Comparison of ENCODE assay signal across 37 cellular contexts in genomic region chr11:76448506-76448905, GRCh38.
"Had no signal": no experiment of that assay in that cellular context is flagged by ENCODE, and none has a peak within 500 bp of the region (broad histone marks: within the 10 kb centered on the region; RNA-seq: fewer than 3 reads in every experiment).

No MANE protein-coding gene starts in this region.

- H3K4me3 ChIP-seq: ascending aorta, cardiac muscle cell, Peyer's patch had no signal

- H3K27me3 Mint-ChIP-seq: activated CD4-positive, alpha-beta T cell treated with anti-CD3 and anti-CD28 coated beads, Interleukin-2, amount 10 ng/mL, durations not matched to agents 24 days and 14 days; activated naive CD4-positive, alpha-beta T cell treated with anti-CD3 and anti-CD28 coated beads, Interleukin-2, amount 50 U/mL, for 24 hours; activated naive CD8-positive, alpha-beta T cell treated with anti-CD3 and anti-CD28 coated beads, Interleukin-2, amount 10 ng/mL, durations not matched to agents 7 days and 5 days; activated T-cell treated with anti-CD3 and anti-CD28 coated beads, Interleukin-2, amount 50 U/mL, for 24 hours; central memory CD8-positive, alpha-beta T cell; T-cell; T-helper 17 cell had no signal

- H3K9me3 Mint-ChIP-seq: activated CD4-positive, alpha-beta T cell treated with anti-CD3 and anti-CD28 coated beads, Interleukin-2, amount 10 ng/mL, durations not matched to agents 24 days and 14 days; activated naive CD4-positive, alpha-beta T cell treated with anti-CD3 and anti-CD28 coated beads, Interleukin-2, amount 50 U/mL, for 24 hours; activated naive CD8-positive, alpha-beta T cell treated with anti-CD3 and anti-CD28 coated beads, Interleukin-2, amount 10 ng/mL, durations not matched to agents 7 days and 5 days; activated T-cell treated with anti-CD3 and anti-CD28 coated beads, Interleukin-2, amount 50 U/mL, for 24 hours; activated T-helper 2 cell treated with anti-CD3 and anti-CD28 coated beads, Interferon-gamma antibody, Interleukin-2, Interleukin-4, amounts not matched to agents 10 μg/mL and 5 μg/mL and 100 μg/mL, durations not matched to agents 14 hours and 24 hours and 36 hours; central memory CD8-positive, alpha-beta T cell; T-cell had no signal

- H3K27ac ChIP-seq: ascending aorta, cardiac muscle cell, Peyer's patch, VCaP had no signal

- H3K4me3 Mint-ChIP-seq: activated CD4-positive, alpha-beta T cell treated with anti-CD3 and anti-CD28 coated beads, Interleukin-2, amount 10 ng/mL, durations not matched to agents 24 days and 14 days; activated CD8-positive, alpha-beta T cell treated with anti-CD3 and anti-CD28 coated beads, Interleukin-2, amount 10 ng/mL, durations not matched to agents 7 days and 5 days; activated naive CD4-positive, alpha-beta T cell treated with anti-CD3 and anti-CD28 coated beads, Interleukin-2, amount 50 U/mL, for 24 hours; activated naive CD8-positive, alpha-beta T cell treated with anti-CD3 and anti-CD28 coated beads, Interleukin-2, amount 10 ng/mL, durations not matched to agents 7 days and 5 days; activated T-cell treated with anti-CD3 and anti-CD28 coated beads, Interleukin-2, amount 50 U/mL, for 24 hours; central memory CD8-positive, alpha-beta T cell; T-cell; T-helper 17 cell had no signal

- ATAC-seq: activated CD8-positive, alpha-beta T cell treated with anti-CD3 and anti-CD28 coated beads, Interleukin-2, amount 10 ng/mL, durations not matched to agents 7 days and 5 days; PC-3; SK-N-SH treated with all-trans-retinoic acid at 6 μM for 48 hours; T-cell; T-helper 17 cell had no signal

- H3K27ac Mint-ChIP-seq: activated CD4-positive, alpha-beta T cell treated with anti-CD3 and anti-CD28 coated beads, Interleukin-2, amount 10 ng/mL, durations not matched to agents 24 days and 14 days; activated CD8-positive, alpha-beta T cell treated with anti-CD3 and anti-CD28 coated beads, Interleukin-2, amount 10 ng/mL, durations not matched to agents 7 days and 5 days; activated naive CD4-positive, alpha-beta T cell treated with anti-CD3 and anti-CD28 coated beads, Interleukin-2, amount 50 U/mL, for 24 hours; activated naive CD8-positive, alpha-beta T cell treated with anti-CD3 and anti-CD28 coated beads, Interleukin-2, amount 10 ng/mL, durations not matched to agents 7 days and 5 days; activated T-cell treated with anti-CD3 and anti-CD28 coated beads, Interleukin-2, amount 50 U/mL, for 24 hours; activated T-helper 2 cell treated with anti-CD3 and anti-CD28 coated beads, Interferon-gamma antibody, Interleukin-2, Interleukin-4, amounts not matched to agents 10 μg/mL and 5 μg/mL and 100 μg/mL, durations not matched to agents 14 hours and 24 hours and 36 hours; T-cell; T-helper 17 cell had no signal

- DNase-seq: activated CD4-positive, alpha-beta T cell treated with anti-CD3 and anti-CD28 coated beads for 1 hour; activated CD4-positive, alpha-beta T cell treated with anti-CD3 and anti-CD28 coated beads, Interleukin-2, amount 10 ng/mL, durations not matched to agents 24 days and 14 days; activated CD4-positive, alpha-beta T cell treated with anti-CD3 and anti-CD28 coated beads, Interleukin-2, amount 50 U/mL, for 4 hours; activated CD4-positive, CD25-positive, alpha-beta regulatory T cell; activated CD8-positive, alpha-beta T cell treated with anti-CD3 and anti-CD28 coated beads, Interleukin-2, amount 10 ng/mL, durations not matched to agents 7 days and 5 days; activated gamma-delta T cell; activated naive CD4-positive, alpha-beta T cell treated with Interleukin-2 at 50 U/mL for 16 hours; activated naive CD8-positive, alpha-beta T cell treated with anti-CD3 and anti-CD28 coated beads, Interleukin-2, amount 10 ng/mL, durations not matched to agents 7 days and 5 days; activated T-cell treated with anti-CD3 and anti-CD28 coated beads, Interleukin-2, amount 50 U/mL, for 24 hours; amygdala; Kasumi-1; MM.1S; NCI-H1092 treated with DMSO at 0.1 percent for 48 hours; NCI-H1417; NCI-H146; NCI-H187; NCI-H2029 treated with DMSO at 0.1 percent for 48 hours; NCI-H2107; NCI-H2171; NCI-H510A; NCI-H526; NCI-H748 treated with DMSO at 0.1 percent for 48 hours; NK-92 treated with Interleukin-12 subunit alpha and Interleukin-12 subunit beta, amount 100 ng/mL, for 24 hours; PC-3; Peyer's patch; RPMI8226; SHP77 treated with DMSO at 0.1 percent for 48 hours; T-cell; T-helper 17 cell; T-helper 9 cell had no signal

- H3K9me3 ChIP-seq: ascending aorta, Peyer's patch had no signal

- H3K27me3 ChIP-seq: ascending aorta, cardiac muscle cell, Peyer's patch had no signal
